8 cellular contexts compared by ENCODE assay signal in genomic region chr7:23594879-23595604, GRCh38. TPM values are rescaled to one million over a fixed set of nuclear protein-coding genes. Genes with fewer than 3 reads are reported as not detected.
DNase-seq lines count a peak whose midpoint lies in the region; ATAC-seq and TF ChIP-seq lines count a peak whose summit lies in the region.

No MANE protein-coding gene starts in this region.

- H3K27me3 ChIP-seq in ovary, result no peaks in the 10 kb centered on the region

- DNase-seq in GM10266 (ENCODE audit: extremely low spot score), result peak; percentile 86
- peak; percentile 85 for DNase-seq in amniotic epithelial cell (ENCODE audit: low read depth)
- no peak for DNase-seq in iPS-NIHi11 (ENCODE audit: low spot score)
- DNase-seq in NCI-H2081 (lab: John Stamatoyannopoulos, UW), result no peak
- no peak for DNase-seq in inferior parietal cortex (ENCODE audit: extremely low spot score)
- no peak for DNase-seq in ovary

- peak; percentile 47 for ATAC-seq in GM21381 (IDR thresholded peaks at IDR 0.05; ENCODE audit: unreplicated experiment)
- ATAC-seq in HG03575 (IDR thresholded peaks at IDR 0.05; ENCODE audit: extremely low read depth, insufficient number of reproducible peaks, low FRiP score, unreplicated experiment), result peak; percentile 72

- no peaks in the 10 kb centered on the region for H3K36me3 ChIP-seq in ovary

- intact Hi-C loops in ovary (cut with DNase I), result loop anchor here in 1 of 4 donors (10.0 kb wide), 1 partner anchor 60 kb away; the partner anchor contains the start of gene TRA2A

- H3K9me3 ChIP-seq in ovary, result no peaks in the 10 kb centered on the region

- TF ChIP-seq EP300 in ovary (IDR thresholded peaks at IDR 0.05), result no peak

- TF ChIP-seq CTCF in GM10266 (IDR thresholded peaks at IDR 0.05; ENCODE audit: control insufficient read depth, insufficient read depth, low read depth, missing control alignments) (no peak), ovary (IDR thresholded peaks at IDR 0.05) (no peak)

- H3K4me3 ChIP-seq in ovary, result no peak overlapping the region

- TF ChIP-seq POLR2A in ovary (IDR thresholded peaks at IDR 0.05), result no peak

- peaks cover 3% of the 10 kb centered on the region for H3K4me1 ChIP-seq in ovary (ENCODE audit: insufficient read depth)

- H3K27ac ChIP-seq in ovary, result no peak overlapping the region

RNA-seq across cellular contexts. Expression of gene CCDC126, which starts 2.1 kb away (rescaled TPM):
- total RNA-seq in ovary, result 10 to 100 TPM; 10.1 to 18.2 (median 12.1) TPM
- polyA plus RNA-seq in ovary, result 1 to 10 TPM; 7.1 to 7.3 TPM

Comparison
In these comparisons a context has a peak if more than half of its experiments do, and no peak if none do; other contexts are left out.
1. DNase-seq: peak in GM10266 (single experiment) and amniotic epithelial cell (single experiment); none in iPS-NIHi11 (single experiment), NCI-H2081 (0 of 2), inferior parietal cortex (single experiment) and ovary (0 of 5).